8 cellular contexts compared by ENCODE assay signal in the genomic region with DNA sequence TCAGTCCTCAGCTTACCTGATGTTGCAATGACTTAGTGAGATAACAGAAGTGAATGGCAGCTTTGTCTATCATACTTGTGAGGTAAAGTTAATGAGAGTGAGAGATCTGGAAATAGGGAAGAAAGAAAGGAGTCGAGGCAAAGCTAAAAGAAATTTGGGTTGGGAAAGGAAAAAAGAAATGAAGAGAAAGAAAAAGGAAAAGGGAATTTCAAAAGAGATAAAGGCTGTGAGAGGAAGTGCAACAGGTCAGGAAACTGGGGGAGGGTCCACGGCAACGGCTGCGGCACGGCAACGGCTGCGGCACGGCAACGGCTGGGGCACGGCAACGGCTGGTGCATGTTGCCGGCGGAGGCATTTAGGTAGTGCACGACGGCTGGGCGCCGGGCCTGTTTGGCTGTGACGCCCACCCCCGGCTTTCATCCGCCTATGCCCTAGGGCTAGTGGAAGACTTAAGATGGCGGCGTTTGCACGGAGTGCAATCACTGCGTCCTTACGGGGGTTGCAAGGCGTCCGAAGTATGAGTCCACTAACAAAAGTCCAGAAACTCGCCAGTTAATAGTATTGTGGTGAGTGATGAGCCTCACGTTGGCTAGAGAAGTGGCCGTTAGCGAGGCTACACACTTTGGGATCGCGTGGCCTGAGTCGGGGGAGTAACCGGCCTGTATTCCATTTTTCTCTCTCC.
DNase-seq lines count a peak whose midpoint lies in the region; ATAC-seq, FAIRE-seq and TF ChIP-seq lines count a peak whose summit lies in the region.

No MANE protein-coding gene starts in this region.

- H3K9me3 Mint-ChIP-seq in activated CD8-positive, alpha-beta memory T cell treated with anti-CD3 and anti-CD28 coated beads, Interleukin-2, amount 10 ng/mL, durations not matched to agents 7 days and 5 days (ENCODE audit: low read depth): no peaks in the 10 kb centered on the region

- peak; percentile 82 for FAIRE-seq in endometrium (lab: Jason Lieb, UNC)

- DNase-seq in COLO829 (ENCODE audit: low spot score) (peak; percentile 78), GM20000 (ENCODE audit: low spot score) (peak; percentile 73), HS-5 (ENCODE audit: low read depth) (peak; percentile 37), NOMO-1 (lab: John Stamatoyannopoulos, UW; ENCODE audit: unreplicated experiment in 2 of 2) (peak; percentile 93 to 95), mesenteric fat pad (ENCODE audit: low spot score) (peak; percentile 97)
- DNase-seq in activated CD8-positive, alpha-beta memory T cell treated with anti-CD3 and anti-CD28 coated beads, Interleukin-2, amount 10 ng/mL, durations not matched to agents 7 days and 5 days: peak; percentile 90
- peak; percentile 50 for DNase-seq in stimulated activated CD8-positive, alpha-beta memory T cell treated with anti-CD3 and anti-CD28 coated beads, Interleukin-15, amount 100 ng/mL, for 24 hours (ENCODE audit: low read depth)

- H3K27ac Mint-ChIP-seq in activated CD8-positive, alpha-beta memory T cell treated with anti-CD3 and anti-CD28 coated beads, Interleukin-2, amount 10 ng/mL, durations not matched to agents 7 days and 5 days: peak overlapping the region; percentile 96

- peak; percentile 100 for ATAC-seq in activated CD8-positive, alpha-beta memory T cell treated with anti-CD3 and anti-CD28 coated beads, Interleukin-2, amount 10 ng/mL, durations not matched to agents 7 days and 5 days

- peaks cover 14% of the 10 kb centered on the region for H3K36me3 Mint-ChIP-seq in activated CD8-positive, alpha-beta memory T cell treated with anti-CD3 and anti-CD28 coated beads, Interleukin-2, amount 10 ng/mL, durations not matched to agents 7 days and 5 days

- no peak for TF ChIP-seq CTCF in GM20000 (IDR thresholded peaks at IDR 0.05; ENCODE audit: extremely low read depth, missing control alignments)

- CTCF ChIA-PET in activated CD8-positive, alpha-beta memory T cell treated with anti-CD3 and anti-CD28 coated beads, Interleukin-2, amount 10 ng/mL, durations not matched to agents 7 days and 5 days (lab: Charles Lee): interaction anchor here (1.0 to 1.2 kb wide), 2 partner anchors 10 to 13 kb away, joined by 3 read pairs; no protein-coding TSS in a partner anchor

- peaks cover 17% of the 10 kb centered on the region for H3K4me1 Mint-ChIP-seq in activated CD8-positive, alpha-beta memory T cell treated with anti-CD3 and anti-CD28 coated beads, Interleukin-2, amount 10 ng/mL, durations not matched to agents 7 days and 5 days

- peak overlapping the region; percentile 96 for H3K4me3 Mint-ChIP-seq in activated CD8-positive, alpha-beta memory T cell treated with anti-CD3 and anti-CD28 coated beads, Interleukin-2, amount 10 ng/mL, durations not matched to agents 7 days and 5 days

- H3K27me3 Mint-ChIP-seq in activated CD8-positive, alpha-beta memory T cell treated with anti-CD3 and anti-CD28 coated beads, Interleukin-2, amount 10 ng/mL, durations not matched to agents 7 days and 5 days: no peaks in the 10 kb centered on the region

Comparison
In these comparisons a context has a peak if more than half of its experiments do, and no peak if none do; other contexts are left out.
1. Peak in every context shown above with its lines: DNase-seq and ATAC-seq.
2. DNase-seq: peak in every context shown above with its lines; median percentile 97 in mesenteric fat pad; 94 in NOMO-1; 90 in activated CD8-positive, alpha-beta memory T cell treated with anti-CD3 and anti-CD28 coated beads, Interleukin-2, amount 10 ng/mL, durations not matched to agents 7 days and 5 days; 78 in COLO829; 73 in GM20000; 50 in stimulated activated CD8-positive, alpha-beta memory T cell treated with anti-CD3 and anti-CD28 coated beads, Interleukin-15, amount 100 ng/mL, for 24 hours; 37 in HS-5.